Comparison of ENCODE assay signal across 17 cellular contexts in the genomic region with DNA sequence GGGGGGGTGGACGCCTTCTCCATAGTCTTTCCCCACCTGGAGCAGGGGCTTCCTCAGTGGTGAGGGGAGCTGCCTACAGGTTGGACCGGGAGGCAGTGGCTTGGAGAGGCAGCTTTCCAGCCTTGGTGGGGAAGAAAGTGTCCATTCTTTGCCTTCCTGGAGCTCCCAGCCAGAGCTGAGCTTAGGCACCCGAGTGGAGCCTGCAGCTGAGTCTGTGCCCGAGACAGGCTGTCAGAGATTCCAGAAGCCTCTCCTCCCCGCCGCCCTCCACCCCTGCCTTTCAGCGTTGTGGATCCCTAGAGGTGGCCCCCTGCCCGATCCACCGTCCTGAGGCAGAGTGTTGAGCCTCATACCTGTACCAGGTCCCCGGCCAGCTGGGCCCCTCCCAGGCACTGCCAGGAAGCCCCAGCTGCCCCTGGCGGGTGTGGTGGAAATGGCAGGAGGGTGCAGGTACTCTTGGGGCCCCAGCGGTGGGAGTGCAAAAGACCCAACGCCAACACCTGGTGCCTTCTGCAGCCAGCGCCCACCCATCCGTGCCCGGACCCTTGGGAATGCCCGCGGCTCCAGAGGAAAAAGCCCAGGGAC.
A peak's percentile ranks its signal among the peaks of the same experiment; 100 is the strongest.
DNase-seq lines count a peak whose midpoint lies in the region; ATAC-seq and TF ChIP-seq lines count a peak whose summit lies in the region.
"Had no signal": no experiment of that assay in that cellular context is flagged by ENCODE, and none has a peak within 500 bp of the region (broad histone marks: within the 10 kb centered on the region; RNA-seq: fewer than 3 reads in every experiment).

No MANE protein-coding gene starts in this region.

- H3F3A ChIP-seq in PC-3 (ENCODE audit: low read length, unreplicated experiment): no peaks in the 10 kb centered on the region

- TF ChIP-seq CTCF in OCI-LY3 (IDR thresholded peaks at IDR 0.05; ENCODE audit: low read depth, low read length) (peak; percentile 25), gastroesophageal sphincter (IDR thresholded peaks at IDR 0.05) (peak in 2 of 4 experiments; percentile 6 to 41), PC-3 (conservative IDR thresholded peaks at IDR 0.05; ENCODE audit: low read depth, low read length) (no peak)

- H3K4me2 ChIP-seq in BLaER1 treated with 17β-estradiol and CSF1 and Interleukin-3, amounts not matched to agents 10 nM and 100 nM: peak overlapping the region in 10 of 11 experiments; percentile 12 to 94 (median 68); a peak in 9 of 22 replicates
- H3K4me2 ChIP-seq in OCI-LY3 (ENCODE audit: low read length): no peak overlapping the region
- no peak overlapping the region for H3K4me2 ChIP-seq in PC-3 (ENCODE audit: low read length)
- H3K4me2 ChIP-seq: SK-N-SH had no signal

- no peak overlapping the region for H3K9ac ChIP-seq in BLaER1 treated with 17β-estradiol and CSF1 and Interleukin-3, amounts not matched to agents 10 nM and 100 nM
- H3K9ac ChIP-seq in OCI-LY3 (ENCODE audit: low read length): no peak overlapping the region
- H3K9ac ChIP-seq in PC-3 (ENCODE audit: low read length): no peak overlapping the region
- H3K9ac ChIP-seq: SK-N-SH had no signal

- CTCF ChIA-PET in PC-3 (lab: Charles Lee): no interaction called here

- no peak for TF ChIP-seq EP300 in gastroesophageal sphincter (IDR thresholded peaks at IDR 0.05)

- H2AFZ ChIP-seq in OCI-LY3 (ENCODE audit: low read depth, low read length) (no peak overlapping the region), PC-3 (ENCODE audit: low read length) (no peak overlapping the region)

- H3K79me2 ChIP-seq in OCI-LY3 (ENCODE audit: low read length): no peaks in the 10 kb centered on the region
- no peaks in the 10 kb centered on the region for H3K79me2 ChIP-seq in PC-3 (ENCODE audit: low read length)

- H3K9me3 ChIP-seq in BLaER1 treated with 17β-estradiol and CSF1 and Interleukin-3, amounts not matched to agents 10 nM and 100 nM (replicated peaks in 1 of 11): no peaks in the 10 kb centered on the region
- H3K9me3 ChIP-seq in OCI-LY3 (ENCODE audit: insufficient read depth, low read length): no peaks in the 10 kb centered on the region
- no peaks in the 10 kb centered on the region for H3K9me3 ChIP-seq in gastroesophageal sphincter
- no peaks in the 10 kb centered on the region for H3K9me3 ChIP-seq in PC-3 (ENCODE audit: low read length)
- H3K9me3 ChIP-seq: SK-N-SH had no signal

- peak; percentile 30 for DNase-seq in pons (ENCODE audit: low spot score)
- DNase-seq in KBM-7: no peak
- DNase-seq in PC-3: no peak
- no peak for DNase-seq in activated gamma-delta T cell (lab: John Stamatoyannopoulos, UW)
- DNase-seq: activated B cell treated with CpG ODN at 0.5 μM for 24 hours, DMS153, mesenchymal stem cell, NCI-H1694 treated with DMSO at 0.1 percent for 48 hours, NCI-H774, SK-N-SH had no signal

- ATAC-seq in gastroesophageal sphincter (no peak), PC-3 (no peak), HG03025 (IDR thresholded peaks at IDR 0.05; ENCODE audit: low FRiP score, unreplicated experiment) (no peak)
- ATAC-seq: activated naive CD4-positive, alpha-beta T cell treated with anti-CD3 and anti-CD28 coated beads, Interleukin-2, amount 50 U/mL, for 72 hours had no signal

- peaks cover 23 to 49% (median 34%) of the 10 kb centered on the region in 11 experiments for H3K36me3 ChIP-seq in BLaER1 treated with 17β-estradiol and CSF1 and Interleukin-3, amounts not matched to agents 10 nM and 100 nM
- H3K36me3 ChIP-seq in OCI-LY3 (replicated peaks; ENCODE audit: low read depth, low read length) (peaks cover 4% of the 10 kb centered on the region), gastroesophageal sphincter (peaks cover 0 to 33% of the 10 kb centered on the region in 2 donors), PC-3 (ENCODE audit: low read depth, low read length) (no peaks in the 10 kb centered on the region)

- peaks cover 5 to 92% (median 70%) of the 10 kb centered on the region in 11 experiments; a peak in 21 of 22 replicates for H4K20me1 ChIP-seq in BLaER1 treated with 17β-estradiol and CSF1 and Interleukin-3, amounts not matched to agents 10 nM and 100 nM
- H4K20me1 ChIP-seq in OCI-LY3 (ENCODE audit: insufficient read depth, low read length) (no peaks in the 10 kb centered on the region; the same call in 1 of the 2 replicates), PC-3 (ENCODE audit: low read length) (no peaks in the 10 kb centered on the region)

- H3K27ac ChIP-seq in BLaER1 treated with 17β-estradiol and CSF1 and Interleukin-3, amounts not matched to agents 10 nM and 100 nM: no peak overlapping the region
- H3K27ac ChIP-seq in OCI-LY3 (ENCODE audit: low read length): no peak overlapping the region
- H3K27ac ChIP-seq in gastroesophageal sphincter: peak overlapping the region in 3 of 4 donors; percentile 86 to 94 (median 93)
- H3K27ac ChIP-seq in PC-3 (ENCODE audit: low read length): no peak overlapping the region
- H3K27ac ChIP-seq: epithelial cell of prostate had no signal

- no peaks in the 10 kb centered on the region for H3K9me2 ChIP-seq in PC-3 (replicated peaks; ENCODE audit: low read length)
- H3K9me2 ChIP-seq: SK-N-SH had no signal

- POLR2A ChIA-PET in PC-3 (lab: Charles Lee; ENCODE audit: unreplicated experiment): no interaction called here

- peaks cover 0 to 10% (median 0%) of the 10 kb centered on the region in 11 experiments; a peak in 3 of 22 replicates for H3K27me3 ChIP-seq in BLaER1 treated with 17β-estradiol and CSF1 and Interleukin-3, amounts not matched to agents 10 nM and 100 nM
- H3K27me3 ChIP-seq in OCI-LY3 (ENCODE audit: low read depth, low read length) (peaks cover 7% of the 10 kb centered on the region; the same call in 1 of the 2 replicates), gastroesophageal sphincter (peaks cover 13% of the 10 kb centered on the region), PC-3 (ENCODE audit: low read length) (no peaks in the 10 kb centered on the region)

- H3K4me3 ChIP-seq in BLaER1 treated with 17β-estradiol and CSF1 and Interleukin-3, amounts not matched to agents 10 nM and 100 nM: no peak overlapping the region
- H3K4me3 ChIP-seq in OCI-LY3 (ENCODE audit: low read length): no peak overlapping the region
- H3K4me3 ChIP-seq in gastroesophageal sphincter: no peak overlapping the region
- H3K4me3 ChIP-seq in PC-3 (ENCODE audit: low read length): no peak overlapping the region
- H3K4me3 ChIP-seq: K562 had no signal

- intact Hi-C loops in PC-3 (cut with micrococcal nuclease): loop anchor here (10.0 kb wide), 1 partner anchor 73 kb away; no protein-coding TSS in a partner anchor

- WGBS in gastroesophageal sphincter (ENCODE audit: low coverage in 1 of 2), 2 donors: 90% methylated on average over 2 of the region's 18 CpGs; no CpG with 5 or more reads in 1 of the 2 donors

- H3K4me1 ChIP-seq in BLaER1 treated with 17β-estradiol and CSF1 and Interleukin-3, amounts not matched to agents 10 nM and 100 nM: peaks cover 58 to 96% (median 74%) of the 10 kb centered on the region in 10 experiments
- H3K4me1 ChIP-seq in OCI-LY3 (ENCODE audit: low read length): peaks cover 15% of the 10 kb centered on the region
- H3K4me1 ChIP-seq in gastroesophageal sphincter: peaks cover 5 to 85% (median 67%) of the 10 kb centered on the region in 3 donors
- no peaks in the 10 kb centered on the region for H3K4me1 ChIP-seq in PC-3 (ENCODE audit: insufficient read depth, low read length)

- TF ChIP-seq POLR2A in gastroesophageal sphincter (IDR thresholded peaks at IDR 0.05): no peak

- no TSS peak for BruUV-seq in PC-3 (replicated peaks; lab: Mats Ljungman, UMichigan)

- in situ Hi-C loops in KBM-7 (cut with MboI; ENCODE audit: low pct_unique_long_range_greater_than_20kb, low sequenced_read_pairs): no loop called here

Comparison
In these comparisons a context has a peak if more than half of its experiments do, and no peak if none do; other contexts are left out.
1. H3K27ac ChIP-seq: peak in gastroesophageal sphincter (3 of 4); none in BLaER1 treated with 17β-estradiol and CSF1 and Interleukin-3, amounts not matched to agents 10 nM and 100 nM (0 of 11), OCI-LY3 (single experiment) and PC-3 (single experiment).
2. H3K4me2 ChIP-seq: peak in BLaER1 treated with 17β-estradiol and CSF1 and Interleukin-3, amounts not matched to agents 10 nM and 100 nM (10 of 11); none in OCI-LY3 (single experiment) and PC-3 (single experiment).